Comparison of ENCODE assay signal across 1 cellular context in the genomic region with DNA sequence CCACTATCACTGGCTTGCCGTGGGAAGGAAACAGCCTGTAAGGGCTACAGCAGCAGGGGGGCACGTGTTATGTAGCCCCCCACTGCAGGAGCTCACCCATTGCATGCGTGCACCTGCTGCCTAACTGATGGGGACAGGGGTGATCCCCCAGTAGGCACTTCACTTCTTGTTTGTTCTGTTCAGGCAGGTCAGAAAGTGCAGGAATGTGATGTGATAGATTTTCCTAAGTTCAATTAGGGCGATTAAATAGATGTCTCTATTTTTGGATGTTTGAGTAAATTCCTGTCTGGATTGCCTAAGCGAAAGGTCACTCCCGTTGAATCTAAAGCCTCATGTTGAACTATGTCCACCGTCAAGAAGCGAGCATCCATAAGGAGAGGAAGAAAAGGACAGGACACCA.
TF ChIP-seq lines count a peak whose summit lies in the region.

No MANE protein-coding gene starts in this region.

TF ChIP-seq in liver, 16 proteins besides CTCF, POLR2A, EP300 and RAD21 (continued from another document):
- TF ChIP-seq JUND (IDR thresholded peaks at IDR 0.05) (peak; percentile 54 to 91), GABPA (IDR thresholded peaks at IDR 0.05 in 1 of 2, conservative IDR thresholded peaks at IDR 0.05 in 1 of 2) (peak in 1 of 2 donors; percentile 42), FOXA1 (IDR thresholded peaks at IDR 0.05) (peak; percentile 42), TAF1 (conservative IDR thresholded peaks at IDR 0.05) (no peak), HNF4A (conservative IDR thresholded peaks at IDR 0.05) (peak; percentile 78 to 84), YY1 (IDR thresholded peaks at IDR 0.05) (peak; percentile 71), SP1 (IDR thresholded peaks at IDR 0.05) (peak; percentile 80)
- TF ChIP-seq, protein P1, sequence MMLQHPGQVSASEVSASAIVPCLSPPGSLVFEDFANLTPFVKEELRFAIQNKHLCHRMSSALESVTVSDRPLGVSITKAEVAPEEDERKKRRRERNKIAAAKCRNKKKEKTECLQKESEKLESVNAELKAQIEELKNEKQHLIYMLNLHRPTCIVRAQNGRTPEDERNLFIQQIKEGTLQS (IDR thresholded peaks at IDR 0.05) = peak; percentile 71
- TF ChIP-seq, protein P2, sequence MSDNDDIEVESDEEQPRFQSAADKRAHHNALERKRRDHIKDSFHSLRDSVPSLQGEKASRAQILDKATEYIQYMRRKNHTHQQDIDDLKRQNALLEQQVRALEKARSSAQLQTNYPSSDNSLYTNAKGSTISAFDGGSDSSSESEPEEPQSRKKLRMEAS (IDR thresholded peaks at IDR 0.05) = peak; percentile 80
